5 cellular contexts compared by ENCODE assay signal in genomic region chr7:150671798-150672585, GRCh38. TPM values are rescaled to one million over a fixed set of nuclear protein-coding genes. Genes with fewer than 3 reads are reported as not detected.
"Had no signal": no experiment of that assay in that cellular context is flagged by ENCODE, and none has a peak within 500 bp of the region (broad histone marks: within the 10 kb centered on the region; RNA-seq: fewer than 3 reads in every experiment).

No MANE protein-coding gene starts in this region.

RNA-seq across cellular contexts. Expression of gene GIMAP2, which starts 13.5 kb away (rescaled TPM):
- total RNA-seq: MCF 10A, OCI-LY7 had no signal

RNA-seq across cellular contexts. Expression of gene GIMAP6, which starts 39.8 kb away (rescaled TPM):
- total RNA-seq: bronchial epithelial cell, MCF 10A, OCI-LY7, PC-9, SK-MEL-5 had no signal

RNA-seq across cellular contexts. Expression of gene GIMAP1, which starts 44.4 kb away (rescaled TPM):
- total RNA-seq: bronchial epithelial cell, MCF 10A, OCI-LY7, PC-9, SK-MEL-5 had no signal
